ENCODE assay signal across 23 cellular contexts in genomic region chr5:145917288-145917687, GRCh38. TPM values are rescaled to one million over a fixed set of nuclear protein-coding genes. Genes with fewer than 3 reads are reported as not detected.
"Had no signal": no experiment of that assay in that cellular context is flagged by ENCODE, and none has a peak within 500 bp of the region (broad histone marks: within the 10 kb centered on the region; RNA-seq: fewer than 3 reads in every experiment).

No MANE protein-coding gene starts in this region.

- H2AFZ ChIP-seq: hepatocyte had no signal

- FAIRE-seq: keratinocyte had no signal

- ATAC-seq: activated CD4-positive, CD25-positive, alpha-beta regulatory T cell treated with anti-CD3 and anti-CD28 coated beads, Interleukin-2, amount 50 U/mL, for 24 hours; effector memory CD8-positive, alpha-beta T cell; gastroesophageal sphincter; natural killer cell treated with Interleukin-12 subunit alpha and Interleukin-12 subunit beta and Interleukin-15 and Interleukin-18, amount 100 ng/mL, for 72 hours; stimulated activated naive CD8-positive, alpha-beta T cell treated with anti-CD3 and anti-CD28 coated beads, Interleukin-15, amount 100 ng/mL, for 72 hours had no signal

- H3K36me3 Mint-ChIP-seq: activated naive CD8-positive, alpha-beta T cell treated with anti-CD3 and anti-CD28 coated beads, Interleukin-2, amount 10 ng/mL, durations not matched to agents 7 days and 5 days; natural killer cell treated with Interleukin-12 subunit alpha and Interleukin-12 subunit beta and Interleukin-15 and Interleukin-18, amount 100 ng/mL, for 72 hours had no signal

- DNase-seq: activated CD4-positive, alpha-beta T cell treated with anti-CD3 and anti-CD28 coated beads, Interleukin-2, amount 50 U/mL, for 1 hour; activated CD8-positive, alpha-beta memory T cell treated with anti-CD3 and anti-CD28 coated beads for 24 hours; activated naive CD4-positive, alpha-beta T cell; activated naive CD8-positive, alpha-beta T cell treated with anti-CD3 and anti-CD28 coated beads, Interleukin-2, amount 10 ng/mL, durations not matched to agents 7 days and 5 days; brain microvascular endothelial cell; dermis blood vessel endothelial cell; effector memory CD8-positive, alpha-beta T cell; mesendoderm; sigmoid colon; stimulated activated CD4-positive, alpha-beta T cell treated with anti-CD3 and anti-CD28 coated beads, Interleukin-1b, Interleukin-23, amount 100 ng/mL, for 48 hours; stimulated activated naive CD8-positive, alpha-beta T cell treated with anti-CD3 and anti-CD28 coated beads, Interleukin-15, amount 100 ng/mL, for 72 hours had no signal

- H3K27me3 ChIP-seq: brain microvascular endothelial cell, gastroesophageal sphincter, hepatocyte, sigmoid colon had no signal

- H3K9me3 ChIP-seq: gastroesophageal sphincter, prostate gland, sigmoid colon, thoracic aorta had no signal

- H3K4me3 ChIP-seq: gastroesophageal sphincter, hepatocyte, prostate gland, sigmoid colon, thoracic aorta had no signal

- H3K27ac ChIP-seq: brain microvascular endothelial cell, gastroesophageal sphincter, hepatocyte, prostate gland, sigmoid colon, thoracic aorta had no signal

- H3K4me2 ChIP-seq: hepatocyte had no signal

- H3K79me2 ChIP-seq: hepatocyte had no signal

- H3K9me3 Mint-ChIP-seq: activated naive CD8-positive, alpha-beta T cell treated with anti-CD3 and anti-CD28 coated beads, Interleukin-2, amount 10 ng/mL, durations not matched to agents 7 days and 5 days; activated T-helper 1 cell treated with anti-CD3 and anti-CD28 coated beads, Interleukin-12 subunit alpha, Interleukin-12 subunit beta, Interleukin-2, Interleukin-4 antibody, amounts not matched to agents 30 ng/mL and 10 ng/mL and 1 ng/mL, durations not matched to agents 14 hours and 24 hours and 36 hours; effector memory CD8-positive, alpha-beta T cell; natural killer cell treated with Interleukin-12 subunit alpha and Interleukin-12 subunit beta and Interleukin-15 and Interleukin-18, amount 100 ng/mL, for 72 hours; stimulated activated naive CD8-positive, alpha-beta T cell treated with anti-CD3 and anti-CD28 coated beads, Interleukin-15, amount 100 ng/mL, for 72 hours had no signal

- H3K27ac Mint-ChIP-seq: activated naive CD8-positive, alpha-beta T cell treated with anti-CD3 and anti-CD28 coated beads, Interleukin-2, amount 10 ng/mL, durations not matched to agents 7 days and 5 days; activated T-helper 1 cell treated with anti-CD3 and anti-CD28 coated beads, Interleukin-12 subunit alpha, Interleukin-12 subunit beta, Interleukin-2, Interleukin-4 antibody, amounts not matched to agents 30 ng/mL and 10 ng/mL and 1 ng/mL, durations not matched to agents 14 hours and 24 hours and 36 hours; effector memory CD8-positive, alpha-beta T cell; natural killer cell treated with Interleukin-12 subunit alpha and Interleukin-12 subunit beta and Interleukin-15 and Interleukin-18, amount 100 ng/mL, for 72 hours; stimulated activated naive CD8-positive, alpha-beta T cell treated with anti-CD3 and anti-CD28 coated beads, Interleukin-15, amount 100 ng/mL, for 72 hours had no signal

- H3K27me3 Mint-ChIP-seq: activated naive CD8-positive, alpha-beta T cell treated with anti-CD3 and anti-CD28 coated beads, Interleukin-2, amount 10 ng/mL, durations not matched to agents 7 days and 5 days; stimulated activated naive CD8-positive, alpha-beta T cell treated with anti-CD3 and anti-CD28 coated beads, Interleukin-15, amount 100 ng/mL, for 72 hours had no signal

- H3K4me1 Mint-ChIP-seq: activated naive CD8-positive, alpha-beta T cell treated with anti-CD3 and anti-CD28 coated beads, Interleukin-2, amount 10 ng/mL, durations not matched to agents 7 days and 5 days; stimulated activated naive CD8-positive, alpha-beta T cell treated with anti-CD3 and anti-CD28 coated beads, Interleukin-15, amount 100 ng/mL, for 72 hours had no signal

- H3K4me3 Mint-ChIP-seq: activated naive CD8-positive, alpha-beta T cell treated with anti-CD3 and anti-CD28 coated beads, Interleukin-2, amount 10 ng/mL, durations not matched to agents 7 days and 5 days; activated T-helper 1 cell treated with anti-CD3 and anti-CD28 coated beads, Interleukin-12 subunit alpha, Interleukin-12 subunit beta, Interleukin-2, Interleukin-4 antibody, amounts not matched to agents 30 ng/mL and 10 ng/mL and 1 ng/mL, durations not matched to agents 14 hours and 24 hours and 36 hours; effector memory CD8-positive, alpha-beta T cell; natural killer cell treated with Interleukin-12 subunit alpha and Interleukin-12 subunit beta and Interleukin-15 and Interleukin-18, amount 100 ng/mL, for 72 hours; stimulated activated naive CD8-positive, alpha-beta T cell treated with anti-CD3 and anti-CD28 coated beads, Interleukin-15, amount 100 ng/mL, for 72 hours had no signal

- H3K4me1 ChIP-seq: gastroesophageal sphincter, prostate gland had no signal

- H3K36me3 ChIP-seq: brain microvascular endothelial cell, gastroesophageal sphincter, prostate gland, sigmoid colon, thoracic aorta had no signal

RNA-seq across cellular contexts. Expression of gene SH3RF2, which starts 19.1 kb away (rescaled TPM):
- total RNA-seq: activated naive CD8-positive, alpha-beta T cell treated with anti-CD3 and anti-CD28 coated beads, Interleukin-2, amount 10 ng/mL, durations not matched to agents 7 days and 5 days had no signal

RNA-seq across cellular contexts. Expression of gene GRXCR2, which starts 44.5 kb away (rescaled TPM):
- total RNA-seq: activated naive CD8-positive, alpha-beta T cell treated with anti-CD3 and anti-CD28 coated beads, Interleukin-2, amount 10 ng/mL, durations not matched to agents 7 days and 5 days; activated T-helper 1 cell treated with anti-CD3 and anti-CD28 coated beads, Interleukin-12 subunit alpha, Interleukin-12 subunit beta, Interleukin-2, Interleukin-4 antibody, amounts not matched to agents 30 ng/mL and 10 ng/mL and 1 ng/mL, durations not matched to agents 14 hours and 24 hours and 36 hours; cerebellum; dermis blood vessel endothelial cell; epithelial cell of proximal tubule; gastroesophageal sphincter; hepatocyte; liver; natural killer cell treated with Interleukin-12 subunit alpha and Interleukin-12 subunit beta and Interleukin-15 and Interleukin-18, amount 100 ng/mL, for 72 hours; omental fat pad; prostate gland; sigmoid colon; thoracic aorta had no signal
- polyA plus RNA-seq: hepatocyte, liver, sigmoid colon had no signal
